14 cellular contexts compared by ENCODE assay signal in genomic region chr9:93255994-93256877, GRCh38.
DNase-seq lines count a peak whose midpoint lies in the region; ATAC-seq and TF ChIP-seq lines count a peak whose summit lies in the region.
"Had no signal": no experiment of that assay in that cellular context is flagged by ENCODE, and none has a peak within 500 bp of the region (broad histone marks: within the 10 kb centered on the region; RNA-seq: fewer than 3 reads in every experiment).

No MANE protein-coding gene starts in this region.

- H3K9me3 Mint-ChIP-seq in GM23338 (no peaks in the 10 kb centered on the region; the same call in 2 of the 3 replicates), WTC11 (no peaks in the 10 kb centered on the region), HFFc6 (no peaks in the 10 kb centered on the region)
- H3K9me3 Mint-ChIP-seq: naive thymus-derived CD8-positive, alpha-beta T cell had no signal

- H4K20me1 ChIP-seq in GM23338 (replicated peaks; ENCODE audit: insufficient read depth), result no peaks in the 10 kb centered on the region

- H3K4me3 Mint-ChIP-seq in GM23338 (no peak overlapping the region), WTC11 (no peak overlapping the region), HFFc6 (no peak overlapping the region)
- H3K4me3 Mint-ChIP-seq: naive thymus-derived CD8-positive, alpha-beta T cell had no signal

- H2AFZ ChIP-seq in GM23338, result no peak overlapping the region

- DNase-seq in GM23338 (ENCODE audit: low spot score) (no peak), WTC11 (ENCODE audit: low spot score) (no peak), left lung (peak; percentile 17 to 71), sigmoid colon (peak; percentile 57), NCI-H510A (lab: John Stamatoyannopoulos, UW) (no peak), HFFc6 (no peak)
- DNase-seq: activated naive CD4-positive, alpha-beta T cell treated with anti-CD3 and anti-CD28 coated beads, Interleukin-2, amount 50 U/mL, for 16 hours; BE2C; NCI-H1436 treated with DMSO at 0.1 percent for 48 hours; NK-92 treated with Interleukin-12 subunit alpha and Interleukin-12 subunit beta, amount 100 ng/mL, for 24 hours had no signal

- no peak overlapping the region for H3K4me2 ChIP-seq in GM23338

- H3K27ac ChIP-seq in GM23338 (ENCODE audit: low read depth) (no peak overlapping the region), left lung (no peak overlapping the region), sigmoid colon (no peak overlapping the region)
- H3K27ac ChIP-seq: RWPE1 had no signal

- TF ChIP-seq CTCF in GM23338 (conservative IDR thresholded peaks at IDR 0.05; ENCODE audit: low read depth in 2 of 2) (no peak), WTC11 (IDR thresholded peaks at IDR 0.05) (no peak), left lung (IDR thresholded peaks at IDR 0.05) (no peak), sigmoid colon (IDR thresholded peaks at IDR 0.05) (no peak), HFFc6 (IDR thresholded peaks at IDR 0.05) (no peak)

- no peaks in the 10 kb centered on the region for H3K36me3 ChIP-seq in GM23338 (ENCODE audit: insufficient read depth)
- no peaks in the 10 kb centered on the region for H3K36me3 ChIP-seq in left lung
- peaks cover 0 to 71% (median 2%) of the 10 kb centered on the region in 4 donors for H3K36me3 ChIP-seq in sigmoid colon
- H3K36me3 ChIP-seq: BE2C had no signal

- H3K36me3 Mint-ChIP-seq in GM23338 (ENCODE audit: low read depth) (peaks cover 8% of the 10 kb centered on the region; the same call in 2 of the 3 replicates), WTC11 (peaks cover 6% of the 10 kb centered on the region; the same call in 1 of the 2 replicates), HFFc6 (ENCODE audit: low read depth) (no peaks in the 10 kb centered on the region)
- H3K36me3 Mint-ChIP-seq: naive thymus-derived CD8-positive, alpha-beta T cell had no signal

- no peak for TF ChIP-seq POLR2A in sigmoid colon (IDR thresholded peaks at IDR 0.05)

- H3K79me2 ChIP-seq in GM23338 (replicated peaks; ENCODE audit: insufficient read depth), result no peaks in the 10 kb centered on the region

- no peaks in the 10 kb centered on the region for H3K9me2 ChIP-seq in GM23338 (ENCODE audit: insufficient read depth)

- CTCF ChIA-PET in WTC11 (lab: Charles Lee), result interaction anchor here (1.2 to 1.4 kb wide), 2 partner anchors 32 to 47 kb away, joined by 4 to 5 read pairs; no protein-coding TSS in a partner anchor

- H3K9me3 ChIP-seq in left lung (no peaks in the 10 kb centered on the region), sigmoid colon (no peaks in the 10 kb centered on the region)
- H3K9me3 ChIP-seq: BE2C had no signal

- H3K4me1 Mint-ChIP-seq in GM23338, result no peaks in the 10 kb centered on the region; the same call in 2 of the 3 replicates
- no peaks in the 10 kb centered on the region for H3K4me1 Mint-ChIP-seq in WTC11
- no peaks in the 10 kb centered on the region for H3K4me1 Mint-ChIP-seq in HFFc6 (ENCODE audit: low read depth)
- H3K4me1 Mint-ChIP-seq: naive thymus-derived CD8-positive, alpha-beta T cell had no signal

- no peaks in the 10 kb centered on the region for H3F3A ChIP-seq in GM23338 (replicated peaks; ENCODE audit: low read depth)

- intact Hi-C loops in left lung (cut with DNase I) (no loop called here), sigmoid colon (cut with DNase I) (no loop called here)

- H3K27me3 ChIP-seq in GM23338 (ENCODE audit: insufficient read depth) (no peaks in the 10 kb centered on the region), left lung (no peaks in the 10 kb centered on the region), sigmoid colon (no peaks in the 10 kb centered on the region)
- H3K27me3 ChIP-seq: BE2C had no signal

- POLR2A ChIA-PET in WTC11 (lab: Charles Lee), result no interaction called here

- no peaks in the 10 kb centered on the region for H3K4me1 ChIP-seq in GM23338 (ENCODE audit: insufficient read depth)
- H3K4me1 ChIP-seq in left lung, result no peaks in the 10 kb centered on the region
- H3K4me1 ChIP-seq in sigmoid colon, result peaks cover 0 to 9% (median 0%) of the 10 kb centered on the region in 4 donors
- H3K4me1 ChIP-seq: BE2C had no signal

- H3K27ac Mint-ChIP-seq in GM23338 (peak overlapping the region; percentile 93), WTC11 (peak overlapping the region; percentile 77; the same call in 1 of the 2 replicates), HFFc6 (no peak overlapping the region)

- peaks cover 3% of the 10 kb centered on the region for H3K27me3 Mint-ChIP-seq in GM23338 (ENCODE audit: insufficient read depth, low read depth, poor library complexity)
- H3K27me3 Mint-ChIP-seq in WTC11 (ENCODE audit: low read depth), result no peaks in the 10 kb centered on the region
- peaks cover 11% of the 10 kb centered on the region for H3K27me3 Mint-ChIP-seq in HFFc6 (ENCODE audit: insufficient read depth)
- H3K27me3 Mint-ChIP-seq: naive thymus-derived CD8-positive, alpha-beta T cell had no signal

- no peak for ATAC-seq in GM23338
- ATAC-seq in WTC11, result no peak
- no peak for ATAC-seq in left lung
- no peak for ATAC-seq in GM18502 (IDR thresholded peaks at IDR 0.05; ENCODE audit: poor library complexity, unreplicated experiment)
- ATAC-seq: naive thymus-derived CD8-positive, alpha-beta T cell; right cardiac atrium had no signal

- TF ChIP-seq EP300 in sigmoid colon (IDR thresholded peaks at IDR 0.05), result no peak

- 88 to 92% methylated on average over 22 of the region's 22 CpGs for WGBS in sigmoid colon, 2 donors

- no peak overlapping the region for H3K4me3 ChIP-seq in GM23338
- no peak overlapping the region for H3K4me3 ChIP-seq in left lung
- no peak overlapping the region for H3K4me3 ChIP-seq in sigmoid colon

TF ChIP-seq in GM23338, 12 proteins besides CTCF, POLR2A, EP300 and RAD21 (continues in another document):
- TF ChIP-seq JUNB (IDR thresholded peaks at IDR 0.05; ENCODE audit: unreplicated experiment), result no peak
- TF ChIP-seq NANOG (IDR thresholded peaks at IDR 0.05; ENCODE audit: borderline replicate concordance), result no peak
- no peak for TF ChIP-seq ZNF114 (CRISPR knock-in tag; IDR thresholded peaks at IDR 0.05)
- TF ChIP-seq CREB1 (CRISPR knock-in tag; IDR thresholded peaks at IDR 0.05; ENCODE audit: low read depth), result no peak

TF ChIP-seq in WTC11, 78 proteins besides CTCF, POLR2A, EP300 and RAD21:
- TF ChIP-seq EMX1 (CRISPR knock-in tag; IDR thresholded peaks at IDR 0.05) (no peak), NFATC4 (CRISPR knock-in tag; IDR thresholded peaks at IDR 0.05) (no peak), FOXJ3 (CRISPR knock-in tag; IDR thresholded peaks at IDR 0.05; ENCODE audit: borderline replicate concordance) (no peak), NFE2L1 (CRISPR knock-in tag; IDR thresholded peaks at IDR 0.05) (no peak), USF1 (CRISPR knock-in tag; IDR thresholded peaks at IDR 0.05) (no peak), ZNF121 (CRISPR knock-in tag; IDR thresholded peaks at IDR 0.05) (no peak), FOXK1 (CRISPR knock-in tag; IDR thresholded peaks at IDR 0.05) (no peak), ZNF232 (CRISPR knock-in tag; IDR thresholded peaks at IDR 0.05) (no peak), ELF4 (CRISPR knock-in tag; IDR thresholded peaks at IDR 0.05; ENCODE audit: low read depth) (no peak), ESRRA (CRISPR knock-in tag; IDR thresholded peaks at IDR 0.05; ENCODE audit: borderline replicate concordance) (no peak), NR3C1 (CRISPR knock-in tag; conservative IDR thresholded peaks at IDR 0.05; ENCODE audit: low read depth) (no peak), ZSCAN18 (CRISPR knock-in tag; IDR thresholded peaks at IDR 0.05) (no peak), ZMAT4 (CRISPR knock-in tag; IDR thresholded peaks at IDR 0.05) (no peak), ZNF317 (CRISPR knock-in tag; IDR thresholded peaks at IDR 0.05; ENCODE audit: borderline replicate concordance, low read depth) (no peak)

Comparison
In these comparisons a context has a peak if more than half of its experiments do, and no peak if none do; other contexts are left out.
1. DNase-seq: peak in left lung (2 of 2) and sigmoid colon (single experiment); none in GM23338 (single experiment), WTC11 (single experiment), NCI-H510A (single experiment) and HFFc6 (single experiment).